ENCODE assay signal across 15 cellular contexts in the genomic region with DNA sequence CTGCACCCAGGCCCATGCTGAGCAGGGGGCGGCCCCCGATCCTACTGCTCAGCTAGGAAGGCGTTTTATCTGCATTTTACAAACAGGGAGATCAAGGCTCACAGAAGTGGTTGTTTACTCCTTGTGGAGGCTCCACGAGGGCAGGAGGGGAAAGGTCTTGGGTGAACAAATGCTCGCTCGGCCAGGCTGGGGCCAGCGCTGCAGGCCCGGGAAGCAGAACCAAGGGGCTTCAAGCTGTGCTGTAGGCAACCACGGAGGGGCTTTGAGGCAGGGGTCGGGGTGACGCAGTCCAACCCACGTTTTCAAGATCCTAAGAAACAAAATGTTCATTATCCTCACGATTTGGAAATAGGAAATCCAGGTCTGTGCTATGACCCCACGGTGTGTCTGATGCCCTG.
"Had no signal": no experiment of that assay in that cellular context is flagged by ENCODE, and none has a peak within 500 bp of the region (broad histone marks: within the 10 kb centered on the region; RNA-seq: fewer than 3 reads in every experiment).

No MANE protein-coding gene starts in this region.

- H3K4me3 ChIP-seq: body of pancreas, pancreas, skin epidermis had no signal

- H3K27me3 ChIP-seq: body of pancreas, foreskin keratinocyte had no signal

- ATAC-seq: body of pancreas; foreskin keratinocyte; pancreas; stimulated activated naive CD8-positive, alpha-beta T cell treated with anti-CD3 and anti-CD28 coated beads, Interleukin-15, Interleukin-2, amounts not matched to agents 100 U/mL and 50 U/mL, for 24 hours had no signal

- H3K27ac ChIP-seq: body of pancreas, foreskin keratinocyte, pancreas, skin epidermis had no signal

- H3K4me1 ChIP-seq: body of pancreas, foreskin keratinocyte, pancreas had no signal

- H3K36me3 ChIP-seq: pancreas had no signal

- H3K4me3 Mint-ChIP-seq: activated CD4-positive, alpha-beta T cell treated with anti-CD3 and anti-CD28 coated beads, Interleukin-2, amount 10 ng/mL, durations not matched to agents 7 days and 5 days; activated naive CD4-positive, alpha-beta T cell treated with anti-CD3 and anti-CD28 coated beads, Interleukin-2, amount 50 U/mL, for 24 hours; central memory CD8-positive, alpha-beta T cell; T-helper 1 cell treated with Interleukin-12 subunit alpha and Interleukin-12 subunit beta and Interleukin-4 antibody, amounts not matched to agents 30 μg/mL and 1 μg/mL, for 36 hours had no signal

- DNase-seq: activated CD4-positive, alpha-beta T cell treated with anti-CD3 and anti-CD28 coated beads, Interleukin-2, amount 10 ng/mL, durations not matched to agents 7 days and 5 days; activated T-cell treated with anti-CD3 and anti-CD28 coated beads for 4 hours; cortex of kidney; effector CD8-positive, alpha-beta T cell; foreskin keratinocyte; midbrain; stimulated activated CD4-positive, alpha-beta T cell treated with anti-CD3 and anti-CD28 coated beads, Interleukin-4, amount 100 ng/mL, for 4 hours; stimulated activated naive CD8-positive, alpha-beta T cell treated with anti-CD3 and anti-CD28 coated beads, Interleukin-15, Interleukin-2, amounts not matched to agents 100 U/mL and 50 U/mL, for 24 hours; trophoblast cell had no signal

- H3K4me1 Mint-ChIP-seq: activated CD4-positive, alpha-beta T cell treated with anti-CD3 and anti-CD28 coated beads, Interleukin-2, amount 10 ng/mL, durations not matched to agents 7 days and 5 days; activated naive CD4-positive, alpha-beta T cell treated with anti-CD3 and anti-CD28 coated beads, Interleukin-2, amount 50 U/mL, for 24 hours; central memory CD8-positive, alpha-beta T cell had no signal

- H3K36me3 Mint-ChIP-seq: activated naive CD4-positive, alpha-beta T cell treated with anti-CD3 and anti-CD28 coated beads, Interleukin-2, amount 50 U/mL, for 24 hours had no signal

- H3K27me3 Mint-ChIP-seq: activated CD4-positive, alpha-beta T cell treated with anti-CD3 and anti-CD28 coated beads, Interleukin-2, amount 10 ng/mL, durations not matched to agents 7 days and 5 days had no signal

- H3K27ac Mint-ChIP-seq: activated CD4-positive, alpha-beta T cell treated with anti-CD3 and anti-CD28 coated beads, Interleukin-2, amount 10 ng/mL, durations not matched to agents 7 days and 5 days; activated naive CD4-positive, alpha-beta T cell treated with anti-CD3 and anti-CD28 coated beads, Interleukin-2, amount 50 U/mL, for 24 hours; T-helper 1 cell treated with Interleukin-12 subunit alpha and Interleukin-12 subunit beta and Interleukin-4 antibody, amounts not matched to agents 30 μg/mL and 1 μg/mL, for 36 hours had no signal

- H3K9me3 Mint-ChIP-seq: activated naive CD4-positive, alpha-beta T cell treated with anti-CD3 and anti-CD28 coated beads, Interleukin-2, amount 50 U/mL, for 24 hours had no signal

- H3K9me3 ChIP-seq: body of pancreas, pancreas had no signal
